13 cellular contexts compared by ENCODE assay signal in genomic region chr14:102074415-102074964, GRCh38.
"Had no signal": no experiment of that assay in that cellular context is flagged by ENCODE, and none has a peak within 500 bp of the region (broad histone marks: within the 10 kb centered on the region; RNA-seq: fewer than 3 reads in every experiment).

No MANE protein-coding gene starts in this region.

- DNase-seq: activated B cell treated with CpG ODN at 0.5 μM for 24 hours; activated CD4-positive, alpha-beta T cell treated with anti-CD3 and anti-CD28 coated beads for 48 hours; activated CD8-positive, alpha-beta memory T cell treated with anti-CD3 and anti-CD28 coated beads, Interleukin-2, amount 50 U/mL, for 4 hours; activated CD8-positive, alpha-beta T cell treated with anti-CD3 and anti-CD28 coated beads, Interleukin-2, amount 10 ng/mL, durations not matched to agents 7 days and 5 days; anterior cingulate cortex; effector memory CD8-positive, alpha-beta T cell; heart right ventricle; nephron progenitor cell; occipital lobe; stimulated activated CD4-positive, alpha-beta T cell treated with anti-CD3 and anti-CD28 coated beads, Interleukin-4, amount 100 ng/mL, for 24 hours; stimulated activated naive CD8-positive, alpha-beta T cell treated with anti-CD3 and anti-CD28 coated beads, Interleukin-15, Interleukin-2, amounts not matched to agents 100 U/mL and 50 U/mL, for 24 hours had no signal

- ATAC-seq: gastroesophageal sphincter; heart right ventricle; stimulated activated naive CD8-positive, alpha-beta T cell treated with anti-CD3 and anti-CD28 coated beads, Interleukin-15, Interleukin-2, amounts not matched to agents 100 U/mL and 50 U/mL, for 24 hours had no signal

- H3K27ac Mint-ChIP-seq: activated B cell treated with CpG ODN at 0.5 μM for 24 hours; activated CD8-positive, alpha-beta T cell treated with anti-CD3 and anti-CD28 coated beads, Interleukin-2, amount 10 ng/mL, durations not matched to agents 7 days and 5 days; dendritic cell treated with granulocyte-macrophage colony-stimulating factor and Interleukin-4, amounts not matched to agents 40 ng/mL and 50 ng/mL, for 4 days; nephron progenitor cell had no signal

- H3K4me1 Mint-ChIP-seq: activated B cell treated with CpG ODN at 0.5 μM for 24 hours, nephron progenitor cell had no signal

- H3K9me3 Mint-ChIP-seq: activated B cell treated with CpG ODN at 0.5 μM for 24 hours; dendritic cell treated with granulocyte-macrophage colony-stimulating factor and Interleukin-4, amounts not matched to agents 40 ng/mL and 50 ng/mL, for 4 days; effector memory CD8-positive, alpha-beta T cell had no signal

- H3K4me3 Mint-ChIP-seq: activated B cell treated with CpG ODN at 0.5 μM for 24 hours; activated CD8-positive, alpha-beta T cell treated with anti-CD3 and anti-CD28 coated beads, Interleukin-2, amount 10 ng/mL, durations not matched to agents 7 days and 5 days; dendritic cell treated with granulocyte-macrophage colony-stimulating factor and Interleukin-4, amounts not matched to agents 40 ng/mL and 50 ng/mL, for 4 days; effector memory CD8-positive, alpha-beta T cell; nephron progenitor cell had no signal

- H3K27me3 Mint-ChIP-seq: activated B cell treated with CpG ODN at 0.5 μM for 24 hours; dendritic cell treated with granulocyte-macrophage colony-stimulating factor and Interleukin-4, amounts not matched to agents 40 ng/mL and 50 ng/mL, for 4 days; effector memory CD8-positive, alpha-beta T cell had no signal
